Comparison of ENCODE assay signal across 1 cellular context in the genomic region with DNA sequence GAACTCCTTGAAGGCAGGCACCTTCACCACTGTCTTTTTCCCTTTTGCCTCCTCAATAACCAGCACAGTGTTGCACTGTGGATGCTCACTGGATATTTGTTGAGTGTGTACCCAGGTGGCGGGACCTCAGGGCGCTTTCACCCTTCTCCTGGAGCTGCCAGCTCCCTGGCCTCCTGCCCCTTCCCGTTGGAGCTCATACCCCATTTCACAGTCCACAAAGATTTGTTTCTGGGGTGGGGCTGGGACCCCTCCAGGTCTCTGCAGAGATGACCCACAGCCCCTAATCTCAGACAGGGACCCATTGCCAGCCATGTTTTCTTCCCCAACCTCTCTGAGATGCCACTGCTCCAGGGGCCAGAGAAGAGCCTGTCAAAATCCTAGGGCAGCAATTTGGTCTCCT.
TF ChIP-seq lines count a peak whose summit lies in the region.

No MANE protein-coding gene starts in this region.

TF ChIP-seq in H1, 55 proteins besides CTCF, POLR2A, EP300 and RAD21:
- TF ChIP-seq SP1 (IDR thresholded peaks at IDR 0.05; ENCODE audit: low read depth, low read length) = no peak
